Comparison of ENCODE assay signal across 10 cellular contexts in genomic region chr19:7636317-7636690, GRCh38. TPM values are rescaled to one million over a fixed set of nuclear protein-coding genes. Genes with fewer than 3 reads are reported as not detected.
A peak's percentile ranks its signal among the peaks of the same experiment; 100 is the strongest.
DNase-seq lines count a peak whose midpoint lies in the region; ATAC-seq and TF ChIP-seq lines count a peak whose summit lies in the region.
"Had no signal": no experiment of that assay in that cellular context is flagged by ENCODE, and none has a peak within 500 bp of the region (broad histone marks: within the 10 kb centered on the region; RNA-seq: fewer than 3 reads in every experiment).

No MANE protein-coding gene starts in this region.

- ATAC-seq in stimulated activated naive CD8-positive, alpha-beta T cell treated with anti-CD3 and anti-CD28 coated beads, Interleukin-15, Interleukin-2, amounts not matched to agents 100 U/mL and 50 U/mL, for 24 hours = no peak
- ATAC-seq in lower lobe of right lung (no peak), GM18517 (IDR thresholded peaks at IDR 0.05; ENCODE audit: unreplicated experiment) (no peak)

- TF ChIP-seq CTCF in ascending aorta (IDR thresholded peaks at IDR 0.05) (no peak), lower lobe of right lung (IDR thresholded peaks at IDR 0.05) (no peak)

- H3K27me3 ChIP-seq in ascending aorta (no peaks in the 10 kb centered on the region), lower lobe of right lung (ENCODE audit: low read depth) (peaks cover 7% of the 10 kb centered on the region)

- peak overlapping the region; percentile 51 to 61 for H3K4me3 ChIP-seq in ascending aorta
- H3K4me3 ChIP-seq in lower lobe of right lung = peak overlapping the region; percentile 86

- DNase-seq in stimulated activated naive CD8-positive, alpha-beta T cell treated with anti-CD3 and anti-CD28 coated beads, Interleukin-15, Interleukin-2, amounts not matched to agents 100 U/mL and 50 U/mL, for 24 hours = no peak
- DNase-seq in ascending aorta (ENCODE audit: low spot score in 2 of 2) = no peak
- no peak for DNase-seq in lower lobe of right lung
- no peak for DNase-seq in superior temporal gyrus (ENCODE audit: extremely low spot score)
- DNase-seq in NCI-H2029 treated with DMSO at 0.1 percent for 48 hours (lab: John Stamatoyannopoulos, UW) = no peak
- no peak for DNase-seq in T-helper 9 cell
- DNase-seq: amniotic stem cell, hippocampal formation had no signal

- H3K27me3 Mint-ChIP-seq in stimulated activated naive CD8-positive, alpha-beta T cell treated with anti-CD3 and anti-CD28 coated beads, Interleukin-15, Interleukin-2, amounts not matched to agents 100 ng/mL and 50 ng/mL, for 24 hours = no peaks in the 10 kb centered on the region

- no peak overlapping the region for H3K27ac ChIP-seq in ascending aorta
- peak overlapping the region; percentile 96 for H3K27ac ChIP-seq in lower lobe of right lung

- no peaks in the 10 kb centered on the region for H3K9me3 Mint-ChIP-seq in stimulated activated naive CD8-positive, alpha-beta T cell treated with anti-CD3 and anti-CD28 coated beads, Interleukin-15, Interleukin-2, amounts not matched to agents 100 ng/mL and 50 ng/mL, for 24 hours

- peaks cover 0 to 5% of the 10 kb centered on the region in 2 donors for H3K36me3 ChIP-seq in ascending aorta
- H3K36me3 ChIP-seq in lower lobe of right lung = peaks cover 16% of the 10 kb centered on the region

- no peaks in the 10 kb centered on the region for H3K4me1 ChIP-seq in ascending aorta
- H3K4me1 ChIP-seq in lower lobe of right lung = peaks cover 30% of the 10 kb centered on the region

- peaks cover 28% of the 10 kb centered on the region for H3K4me1 Mint-ChIP-seq in stimulated activated naive CD8-positive, alpha-beta T cell treated with anti-CD3 and anti-CD28 coated beads, Interleukin-15, Interleukin-2, amounts not matched to agents 100 ng/mL and 50 ng/mL, for 24 hours (ENCODE audit: low read depth)

- no peaks in the 10 kb centered on the region for H3K9me3 ChIP-seq in ascending aorta
- no peaks in the 10 kb centered on the region for H3K9me3 ChIP-seq in lower lobe of right lung

- peaks cover 11% of the 10 kb centered on the region for H3K36me3 Mint-ChIP-seq in stimulated activated naive CD8-positive, alpha-beta T cell treated with anti-CD3 and anti-CD28 coated beads, Interleukin-15, Interleukin-2, amounts not matched to agents 100 ng/mL and 50 ng/mL, for 24 hours (ENCODE audit: low read depth)

- intact Hi-C loops in ascending aorta (cut with DNase I) = no loop called here
- intact Hi-C loops in lower lobe of right lung (cut with DNase I) = no loop called here

- H3K27ac Mint-ChIP-seq in stimulated activated naive CD8-positive, alpha-beta T cell treated with anti-CD3 and anti-CD28 coated beads, Interleukin-15, Interleukin-2, amounts not matched to agents 100 ng/mL and 50 ng/mL, for 24 hours = peak overlapping the region; percentile 72

- H3K4me3 Mint-ChIP-seq in stimulated activated naive CD8-positive, alpha-beta T cell treated with anti-CD3 and anti-CD28 coated beads, Interleukin-15, Interleukin-2, amounts not matched to agents 100 ng/mL and 50 ng/mL, for 24 hours = peak overlapping the region; percentile 82

RNA-seq across cellular contexts. Expression of gene STXBP2, which starts 0.6 kb away (rescaled TPM):
- total RNA-seq in ascending aorta (26.6 TPM), lower lobe of right lung (200 TPM)

RNA-seq across cellular contexts. Expression of gene PCP2, which starts 2.8 kb away (rescaled TPM):
- total RNA-seq in ascending aorta (not detected), lower lobe of right lung (3.5 TPM)

RNA-seq across cellular contexts. Expression of gene PET100, which starts 6.7 kb away (rescaled TPM):
- total RNA-seq in ascending aorta = not detected
- 82.6 TPM for total RNA-seq in lower lobe of right lung

RNA-seq across cellular contexts. Expression of gene XAB2, which starts 7.0 kb away (rescaled TPM):
- 18.4 TPM for total RNA-seq in ascending aorta
- 42.0 TPM for total RNA-seq in lower lobe of right lung

RNA-seq across cellular contexts. Expression of gene RETN, which starts 32.5 kb away (rescaled TPM):
- total RNA-seq in ascending aorta (not detected), lower lobe of right lung (21.1 TPM)

Comparison
In these comparisons a context has a peak if more than half of its experiments do, and no peak if none do; other contexts are left out.
1. RNA of gene PET100, which starts 6.7 kb away (total RNA-seq): 82.6 TPM in lower lobe of right lung (single experiment); not detected in ascending aorta (single experiment); every median in the first group is over 10 times any median in the second.